Comparison of ENCODE assay signal across 21 cellular contexts in genomic region chr11:29161216-29161615, GRCh38.
DNase-seq lines count a peak whose midpoint lies in the region; ATAC-seq and TF ChIP-seq lines count a peak whose summit lies in the region.
"Had no signal": no experiment of that assay in that cellular context is flagged by ENCODE, and none has a peak within 500 bp of the region (broad histone marks: within the 10 kb centered on the region; RNA-seq: fewer than 3 reads in every experiment).

No MANE protein-coding gene starts in this region.

- no peaks in the 10 kb centered on the region for H3K4me1 ChIP-seq in breast epithelium
- H3K4me1 ChIP-seq in CD8-positive, alpha-beta T cell (ENCODE audit: insufficient read depth, low read length) = no peaks in the 10 kb centered on the region

- BruUV-seq in MCF 10A (replicated peaks; lab: Mats Ljungman, UMichigan) = no TSS peak

- no peak overlapping the region for H3K4me3 Mint-ChIP-seq in MCF 10A (ENCODE audit: unreplicated experiment)
- no peak overlapping the region for H3K4me3 Mint-ChIP-seq in activated naive CD4-positive, alpha-beta T cell treated with anti-CD3 and anti-CD28 coated beads for 36 hours
- H3K4me3 Mint-ChIP-seq in CD8-positive, alpha-beta T cell = no peak overlapping the region
- H3K4me3 Mint-ChIP-seq: activated naive CD8-positive, alpha-beta T cell treated with anti-CD3 and anti-CD28 coated beads, Interleukin-2, amount 10 ng/mL, durations not matched to agents 7 days and 5 days; neural crest cell had no signal

- no peaks in the 10 kb centered on the region for H3K9me3 Mint-ChIP-seq in MCF 10A (ENCODE audit: unreplicated experiment)
- peaks cover 6% of the 10 kb centered on the region for H3K9me3 Mint-ChIP-seq in activated naive CD4-positive, alpha-beta T cell treated with anti-CD3 and anti-CD28 coated beads for 36 hours
- peaks cover 23% of the 10 kb centered on the region for H3K9me3 Mint-ChIP-seq in CD8-positive, alpha-beta T cell
- H3K9me3 Mint-ChIP-seq: activated naive CD8-positive, alpha-beta T cell treated with anti-CD3 and anti-CD28 coated beads, Interleukin-2, amount 10 ng/mL, durations not matched to agents 7 days and 5 days; neural crest cell had no signal

- no peaks in the 10 kb centered on the region for H3K27me3 Mint-ChIP-seq in MCF 10A (ENCODE audit: insufficient read depth, unreplicated experiment)
- H3K27me3 Mint-ChIP-seq in activated naive CD4-positive, alpha-beta T cell treated with anti-CD3 and anti-CD28 coated beads for 36 hours (ENCODE audit: low read depth) = no peaks in the 10 kb centered on the region
- no peaks in the 10 kb centered on the region for H3K27me3 Mint-ChIP-seq in CD8-positive, alpha-beta T cell (ENCODE audit: low read depth)
- H3K27me3 Mint-ChIP-seq: activated naive CD8-positive, alpha-beta T cell treated with anti-CD3 and anti-CD28 coated beads, Interleukin-2, amount 10 ng/mL, durations not matched to agents 7 days and 5 days had no signal

- intact Hi-C loops in MCF 10A (cut with micrococcal nuclease) (no loop called here), breast epithelium (cut with DNase I; ENCODE audit: low total_unique reads) (no loop called here)
- intact Hi-C loops in activated naive CD4-positive, alpha-beta T cell treated with anti-CD3 and anti-CD28 coated beads for 36 hours (cut with micrococcal nuclease) = no loop called here
- intact Hi-C loops in CD8-positive, alpha-beta T cell (cut with DNase I, micrococcal nuclease) = no loop called here

- no peak overlapping the region for H3K27ac Mint-ChIP-seq in MCF 10A (ENCODE audit: low read depth, unreplicated experiment)
- H3K27ac Mint-ChIP-seq in activated naive CD4-positive, alpha-beta T cell treated with anti-CD3 and anti-CD28 coated beads for 36 hours = no peak overlapping the region
- H3K27ac Mint-ChIP-seq in CD8-positive, alpha-beta T cell = no peak overlapping the region
- H3K27ac Mint-ChIP-seq: activated naive CD8-positive, alpha-beta T cell treated with anti-CD3 and anti-CD28 coated beads, Interleukin-2, amount 10 ng/mL, durations not matched to agents 7 days and 5 days had no signal

- TF ChIP-seq POLR2A in breast epithelium (IDR thresholded peaks at IDR 0.05) = no peak

- no peaks in the 10 kb centered on the region for H3K36me3 ChIP-seq in breast epithelium
- no peaks in the 10 kb centered on the region for H3K36me3 ChIP-seq in CD8-positive, alpha-beta T cell (ENCODE audit: insufficient read depth, low read length)
- H3K36me3 ChIP-seq: BLaER1 treated with 17β-estradiol and CSF1 and Interleukin-3, amounts not matched to agents 10 nM and 100 nM had no signal

- POLR2A ChIA-PET in MCF 10A (lab: Yijun Ruan, JAX) = no interaction called here
- POLR2A ChIA-PET in CD8-positive, alpha-beta T cell (lab: Charles Lee) = no interaction called here

- CTCF ChIA-PET in MCF 10A (lab: Yijun Ruan, JAX) = interaction anchor here (0.6 to 6.8 kb wide), 6 partner anchors 168 to 1466 kb away, joined by 3 to 48 read pairs (median 6); partner anchors contain the start of gene BDNF
- CTCF ChIA-PET in activated naive CD4-positive, alpha-beta T cell treated with anti-CD3 and anti-CD28 coated beads for 36 hours (lab: Charles Lee) = no interaction called here
- CTCF ChIA-PET in CD8-positive, alpha-beta T cell (lab: Charles Lee) = no interaction called here

- no peak overlapping the region for H3K27ac ChIP-seq in breast epithelium
- H3K27ac ChIP-seq in CD8-positive, alpha-beta T cell (ENCODE audit: low read depth, low read length) = no peak overlapping the region
- H3K27ac ChIP-seq: BLaER1 treated with 17β-estradiol and CSF1 and Interleukin-3, amounts not matched to agents 10 nM and 100 nM had no signal

- H3K36me3 Mint-ChIP-seq in MCF 10A (ENCODE audit: insufficient read depth, unreplicated experiment) = no peaks in the 10 kb centered on the region
- H3K36me3 Mint-ChIP-seq in activated naive CD4-positive, alpha-beta T cell treated with anti-CD3 and anti-CD28 coated beads for 36 hours (ENCODE audit: low read depth) = peaks cover 1% of the 10 kb centered on the region
- H3K36me3 Mint-ChIP-seq in CD8-positive, alpha-beta T cell = no peaks in the 10 kb centered on the region
- H3K36me3 Mint-ChIP-seq: activated naive CD8-positive, alpha-beta T cell treated with anti-CD3 and anti-CD28 coated beads, Interleukin-2, amount 10 ng/mL, durations not matched to agents 7 days and 5 days had no signal

- H3K4me3 ChIP-seq in breast epithelium = no peak overlapping the region
- H3K4me3 ChIP-seq in CD8-positive, alpha-beta T cell (ENCODE audit: low read depth, low read length) = no peak overlapping the region
- H3K4me3 ChIP-seq: BLaER1 treated with 17β-estradiol and CSF1 and Interleukin-3, amounts not matched to agents 10 nM and 100 nM had no signal

- DNase-seq in MCF 10A (ENCODE audit: unreplicated experiment) (peak; percentile 14), breast epithelium (ENCODE audit: low spot score in 2 of 2) (no peak), SW480 (ENCODE audit: low spot score) (peak; percentile 2), fibroblast of peridontal ligament (ENCODE audit: extremely low read depth) (peak; percentile 26), omental fat pad (ENCODE audit: low spot score) (no peak)
- DNase-seq in activated naive CD4-positive, alpha-beta T cell treated with anti-CD3 and anti-CD28 coated beads for 36 hours = no peak
- DNase-seq in CD8-positive, alpha-beta T cell = no peak
- DNase-seq: 8988T; activated naive CD8-positive, alpha-beta T cell treated with anti-CD3 and anti-CD28 coated beads, Interleukin-2, amount 10 ng/mL, durations not matched to agents 7 days and 5 days; activated T-cell treated with anti-CD3 and anti-CD28 coated beads, Interleukin-2, amount 50 U/mL, for 48 hours; central memory CD4-positive, alpha-beta T cell; DMS79; effector memory CD4-positive, alpha-beta T cell; kidney; midbrain; MV-4-11; NCI-H187 treated with DMSO at 0.1 percent for 48 hours; SIG-M5 had no signal

- no peak for TF ChIP-seq CTCF in MCF 10A (IDR thresholded peaks at IDR 0.05; ENCODE audit: unreplicated experiment)
- TF ChIP-seq CTCF in breast epithelium (IDR thresholded peaks at IDR 0.05) = no peak
- TF ChIP-seq CTCF in CD8-positive, alpha-beta T cell (IDR thresholded peaks at IDR 0.05) = no peak
- no peak for TF ChIP-seq CTCF in omental fat pad (IDR thresholded peaks at IDR 0.05)

- ATAC-seq in HG03280 (IDR thresholded peaks at IDR 0.05; ENCODE audit: unreplicated experiment) (no peak), omental fat pad (ENCODE audit: low FRiP score) (no peak)
- ATAC-seq in CD8-positive, alpha-beta T cell = no peak

- no peaks in the 10 kb centered on the region for H3K9me3 ChIP-seq in breast epithelium
- no peaks in the 10 kb centered on the region for H3K9me3 ChIP-seq in CD8-positive, alpha-beta T cell (ENCODE audit: low read length)
- H3K9me3 ChIP-seq: BLaER1 treated with 17β-estradiol and CSF1 and Interleukin-3, amounts not matched to agents 10 nM and 100 nM had no signal

- H3K4me1 Mint-ChIP-seq in MCF 10A (ENCODE audit: insufficient read depth, unreplicated experiment) = peaks cover 11% of the 10 kb centered on the region
- no peaks in the 10 kb centered on the region for H3K4me1 Mint-ChIP-seq in activated naive CD4-positive, alpha-beta T cell treated with anti-CD3 and anti-CD28 coated beads for 36 hours (ENCODE audit: low read depth)
- H3K4me1 Mint-ChIP-seq in CD8-positive, alpha-beta T cell (ENCODE audit: low read depth) = no peaks in the 10 kb centered on the region
- H3K4me1 Mint-ChIP-seq: activated naive CD8-positive, alpha-beta T cell treated with anti-CD3 and anti-CD28 coated beads, Interleukin-2, amount 10 ng/mL, durations not matched to agents 7 days and 5 days had no signal

- H3K27me3 ChIP-seq in breast epithelium = no peaks in the 10 kb centered on the region
- H3K27me3 ChIP-seq in CD8-positive, alpha-beta T cell (ENCODE audit: insufficient read depth, low read length) = no peaks in the 10 kb centered on the region
- H3K27me3 ChIP-seq: BLaER1 treated with 17β-estradiol and CSF1 and Interleukin-3, amounts not matched to agents 10 nM and 100 nM had no signal

Comparison
In these comparisons a context has a peak if more than half of its experiments do, and no peak if none do; other contexts are left out.
1. DNase-seq: peak in MCF 10A (single experiment), SW480 (single experiment) and fibroblast of peridontal ligament (single experiment); none in breast epithelium (0 of 2), activated naive CD4-positive, alpha-beta T cell treated with anti-CD3 and anti-CD28 coated beads for 36 hours (single experiment), CD8-positive, alpha-beta T cell (0 of 7) and omental fat pad (single experiment).